Comparison of ENCODE assay signal across 14 cellular contexts in the genomic region with DNA sequence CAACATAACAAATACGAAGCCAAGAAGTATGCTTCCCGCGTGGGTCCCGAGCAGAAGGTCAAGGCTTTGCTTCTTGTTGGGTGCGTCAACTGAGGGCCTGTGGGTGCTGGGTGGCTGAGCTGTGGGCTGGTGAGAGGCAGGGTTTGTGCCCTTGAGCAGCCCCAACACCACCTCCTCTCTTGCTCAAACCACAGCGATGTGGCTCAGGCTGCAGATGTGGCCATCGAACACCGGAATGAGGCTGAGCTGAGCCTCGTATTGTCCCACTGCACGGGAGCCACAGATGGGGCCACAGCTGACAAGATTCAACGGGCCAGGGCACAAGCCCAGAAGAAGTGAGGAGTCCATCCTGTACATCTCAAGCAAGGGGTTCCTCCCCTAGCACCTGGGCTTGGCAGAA. TPM values are rescaled to one million over a fixed set of nuclear protein-coding genes. Genes with fewer than 3 reads are reported as not detected.
DNase-seq lines count a peak whose midpoint lies in the region; ATAC-seq lines count a peak whose summit lies in the region.
"Had no signal": no experiment of that assay in that cellular context is flagged by ENCODE, and none has a peak within 500 bp of the region (broad histone marks: within the 10 kb centered on the region; RNA-seq: fewer than 3 reads in every experiment).

No MANE protein-coding gene starts in this region.

- H3K9me3 Mint-ChIP-seq in activated T-cell treated with anti-CD3 and anti-CD28 coated beads, Interleukin-2, amount 50 U/mL, for 24 hours = no peaks in the 10 kb centered on the region
- no peaks in the 10 kb centered on the region for H3K9me3 Mint-ChIP-seq in stimulated activated naive CD8-positive, alpha-beta T cell treated with anti-CD3 and anti-CD28 coated beads, Interleukin-15, amount 100 ng/mL, for 72 hours
- H3K9me3 Mint-ChIP-seq: CD14-positive monocyte, GM23338 had no signal

- H3K36me3 Mint-ChIP-seq in activated T-cell treated with anti-CD3 and anti-CD28 coated beads, Interleukin-2, amount 50 U/mL, for 24 hours (ENCODE audit: low read depth) = peaks cover 58% of the 10 kb centered on the region

- no peak for DNase-seq in activated T-cell treated with anti-CD3 and anti-CD28 coated beads, Interleukin-2, amount 50 U/mL, for 24 hours
- DNase-seq in activated T-cell treated with anti-CD3 and anti-CD28 coated beads for 4 hours (no peak), left lobe of liver (ENCODE audit: low spot score) (peak; percentile 40), NCI-H524 treated with DMSO at 0.1 percent for 48 hours (lab: John Stamatoyannopoulos, UW) (no peak), MG63 (no peak), NCI-H774 (lab: John Stamatoyannopoulos, UW) (no peak)
- peak; percentile 70 for DNase-seq in activated CD8-positive, alpha-beta memory T cell treated with anti-CD3 and anti-CD28 coated beads, Interleukin-2, amount 50 U/mL, for 48 hours
- DNase-seq in stimulated activated naive CD8-positive, alpha-beta T cell treated with anti-CD3 and anti-CD28 coated beads, Interleukin-15, amount 100 ng/mL, for 72 hours = no peak
- DNase-seq: NCI-H1436 treated with DMSO at 0.1 percent for 48 hours, NCI-H2081 treated with DMSO at 0.1 percent for 48 hours, NCI-H2227 treated with DMSO at 0.1 percent for 48 hours, NCI-H526 treated with DMSO at 0.1 percent for 48 hours had no signal

- no peak overlapping the region for H3K4me3 Mint-ChIP-seq in activated T-cell treated with anti-CD3 and anti-CD28 coated beads, Interleukin-2, amount 50 U/mL, for 24 hours
- peak overlapping the region in 1 of 2 donors; percentile 46 for H3K4me3 Mint-ChIP-seq in stimulated activated naive CD8-positive, alpha-beta T cell treated with anti-CD3 and anti-CD28 coated beads, Interleukin-15, amount 100 ng/mL, for 72 hours
- H3K4me3 Mint-ChIP-seq: GM23338 had no signal

- H3K4me3 ChIP-seq in MG63 = no peak overlapping the region
- H3K4me3 ChIP-seq: GM23338 had no signal

- peaks cover 48% of the 10 kb centered on the region for H3K4me1 Mint-ChIP-seq in activated T-cell treated with anti-CD3 and anti-CD28 coated beads, Interleukin-2, amount 50 U/mL, for 24 hours (ENCODE audit: low read depth)
- H3K4me1 Mint-ChIP-seq in stimulated activated naive CD8-positive, alpha-beta T cell treated with anti-CD3 and anti-CD28 coated beads, Interleukin-15, amount 100 ng/mL, for 72 hours = peaks cover 73% of the 10 kb centered on the region

- no peaks in the 10 kb centered on the region for H3K27me3 ChIP-seq in MG63

- H3K27me3 Mint-ChIP-seq in activated T-cell treated with anti-CD3 and anti-CD28 coated beads, Interleukin-2, amount 50 U/mL, for 24 hours = no peaks in the 10 kb centered on the region
- H3K27me3 Mint-ChIP-seq in stimulated activated naive CD8-positive, alpha-beta T cell treated with anti-CD3 and anti-CD28 coated beads, Interleukin-15, amount 100 ng/mL, for 72 hours = no peaks in the 10 kb centered on the region

- ATAC-seq in left lobe of liver = no peak
- peak; percentile 46 for ATAC-seq in stimulated activated naive CD8-positive, alpha-beta T cell treated with anti-CD3 and anti-CD28 coated beads, Interleukin-15, amount 100 ng/mL, for 72 hours

- H3K9me3 ChIP-seq in MG63 = no peaks in the 10 kb centered on the region

- no peaks in the 10 kb centered on the region; the same call in 1 of the 2 replicates for H3K36me3 ChIP-seq in MG63

- peak overlapping the region; percentile 74 for H3K27ac Mint-ChIP-seq in activated T-cell treated with anti-CD3 and anti-CD28 coated beads, Interleukin-2, amount 50 U/mL, for 24 hours
- H3K27ac Mint-ChIP-seq in stimulated activated naive CD8-positive, alpha-beta T cell treated with anti-CD3 and anti-CD28 coated beads, Interleukin-15, amount 100 ng/mL, for 72 hours = no peak overlapping the region
- H3K27ac Mint-ChIP-seq: GM23338 had no signal

RNA-seq across cellular contexts. Expression of gene PTPRA, which starts 7.0 kb away (rescaled TPM):
- total RNA-seq in left lobe of liver = 15.3 TPM
- total RNA-seq in MG63 (2014; rRNA removed; shearing (Covaris generic); ENCODE audit: low replicate concordance) = 8.8 and 13.3 TPM in 2 replicates

RNA-seq across cellular contexts. Expression of gene VPS16, which starts 25.7 kb away (rescaled TPM):
- 19.3 TPM for total RNA-seq in left lobe of liver
- 18.5 and 21.2 TPM in 2 replicates for total RNA-seq in MG63 (2014; rRNA removed; shearing (Covaris generic); ENCODE audit: low replicate concordance)

RNA-seq across cellular contexts. Expression of gene PCED1A, which starts 25.8 kb away (rescaled TPM):
- total RNA-seq in left lobe of liver = 21.4 TPM
- 4.7 and 7.9 TPM in 2 replicates for total RNA-seq in MG63 (2014; rRNA removed; shearing (Covaris generic); ENCODE audit: low replicate concordance)

RNA-seq across cellular contexts. Expression of gene TMEM239, which starts 50.1 kb away (rescaled TPM):
- total RNA-seq in left lobe of liver = not detected
- not detected in 2 replicates for total RNA-seq in MG63 (2014; rRNA removed; shearing (Covaris generic); ENCODE audit: low replicate concordance)
- total RNA-seq: GM23338 had no signal

RNA-seq across cellular contexts. Expression of gene C20orf141, which starts 51.4 kb away (rescaled TPM):
- not detected for total RNA-seq in left lobe of liver
- total RNA-seq in MG63 (2014; rRNA removed; shearing (Covaris generic); ENCODE audit: low replicate concordance) = not detected in 2 replicates
- total RNA-seq: GM23338 had no signal

Comparison
In these comparisons a context has a peak if more than half of its experiments do, and no peak if none do; other contexts are left out.
1. DNase-seq: peak in activated CD8-positive, alpha-beta memory T cell treated with anti-CD3 and anti-CD28 coated beads, Interleukin-2, amount 50 U/mL, for 48 hours (single experiment) and left lobe of liver (single experiment); none in activated T-cell treated with anti-CD3 and anti-CD28 coated beads, Interleukin-2, amount 50 U/mL, for 24 hours (single experiment), activated T-cell treated with anti-CD3 and anti-CD28 coated beads for 4 hours (single experiment), stimulated activated naive CD8-positive, alpha-beta T cell treated with anti-CD3 and anti-CD28 coated beads, Interleukin-15, amount 100 ng/mL, for 72 hours (0 of 2), NCI-H524 treated with DMSO at 0.1 percent for 48 hours (single experiment), MG63 (single experiment) and NCI-H774 (single experiment).